Comparison of ENCODE assay signal across 13 cellular contexts in genomic region chr10:103125323-103126267, GRCh38.
A peak's percentile ranks its signal among the peaks of the same experiment; 100 is the strongest.
DNase-seq lines count a peak whose midpoint lies in the region; ATAC-seq and TF ChIP-seq lines count a peak whose summit lies in the region.
"Had no signal": no experiment of that assay in that cellular context is flagged by ENCODE, and none has a peak within 500 bp of the region (broad histone marks: within the 10 kb centered on the region; RNA-seq: fewer than 3 reads in every experiment).

No MANE protein-coding gene starts in this region.

- no peaks in the 10 kb centered on the region for H3K9me3 ChIP-seq in CD4-positive, alpha-beta T cell (ENCODE audit: control insufficient read depth, low read length)

- peaks cover 36% of the 10 kb centered on the region for H3K4me1 Mint-ChIP-seq in CD4-positive, alpha-beta T cell (ENCODE audit: low read depth)

- H3K27ac Mint-ChIP-seq in CD4-positive, alpha-beta T cell: no peak overlapping the region
- H3K27ac Mint-ChIP-seq: type B pancreatic cell had no signal

- CTCF ChIA-PET in CD4-positive, alpha-beta T cell (lab: Charles Lee): no interaction called here

- H3K27ac ChIP-seq in CD4-positive, alpha-beta T cell (ENCODE audit: low read depth, low read length): no peak overlapping the region
- H3K27ac ChIP-seq: BLaER1 treated with 17β-estradiol and CSF1 and Interleukin-3, amounts not matched to agents 10 nM and 100 nM had no signal

- TF ChIP-seq CTCF in choroid plexus epithelial cell (conservative IDR thresholded peaks at IDR 0.05; ENCODE audit: low read depth, low read length): no peak
- TF ChIP-seq CTCF in CD4-positive, alpha-beta T cell (IDR thresholded peaks at IDR 0.05): no peak

- no peaks in the 10 kb centered on the region for H3K27me3 Mint-ChIP-seq in CD4-positive, alpha-beta T cell
- H3K27me3 Mint-ChIP-seq: type B pancreatic cell had no signal

- H3K4me3 Mint-ChIP-seq in CD4-positive, alpha-beta T cell: no peak overlapping the region
- H3K4me3 Mint-ChIP-seq: type B pancreatic cell had no signal

- POLR2A ChIA-PET in CD4-positive, alpha-beta T cell (lab: Charles Lee): no interaction called here

- peak; percentile 96 for ATAC-seq in GM19463 (IDR thresholded peaks at IDR 0.05; ENCODE audit: unreplicated experiment)
- peak; percentile 73 for ATAC-seq in HG03342 (IDR thresholded peaks at IDR 0.05; ENCODE audit: unreplicated experiment)
- no peak for ATAC-seq in esophagus mucosa
- no peak for ATAC-seq in CD4-positive, alpha-beta T cell (ENCODE audit: poor library complexity)

- H3K4me3 ChIP-seq in choroid plexus epithelial cell (ENCODE audit: low read depth, low read length): no peak overlapping the region
- H3K4me3 ChIP-seq: BLaER1 treated with 17β-estradiol and CSF1 and Interleukin-3, amounts not matched to agents 10 nM and 100 nM had no signal

- DNase-seq in CMK (ENCODE audit: low read depth): peak; percentile 26
- DNase-seq in choroid plexus epithelial cell (ENCODE audit: low read depth): peak; percentile 65
- DNase-seq in cortex of kidney (lab: John Stamatoyannopoulos, UW): no peak
- DNase-seq in NCI-H146 treated with DMSO at 0.1 percent for 48 hours (lab: John Stamatoyannopoulos, UW; ENCODE audit: unreplicated experiment): no peak
- DNase-seq in CD4-positive, alpha-beta T cell: no peak
- DNase-seq: mammary epithelial cell, NCI-H1105 treated with DMSO at 0.1 percent for 48 hours had no signal

- no peaks in the 10 kb centered on the region for H3K27me3 ChIP-seq in CD4-positive, alpha-beta T cell (ENCODE audit: control insufficient read depth, insufficient read depth, low read length)
- H3K27me3 ChIP-seq: BLaER1 treated with 17β-estradiol and CSF1 and Interleukin-3, amounts not matched to agents 10 nM and 100 nM had no signal

- H3K36me3 Mint-ChIP-seq in CD4-positive, alpha-beta T cell (ENCODE audit: low read depth): peaks cover 19% of the 10 kb centered on the region

- intact Hi-C loops in CD4-positive, alpha-beta T cell (cut with DNase I, micrococcal nuclease): no loop called here

- no peaks in the 10 kb centered on the region for H3K9me3 Mint-ChIP-seq in CD4-positive, alpha-beta T cell
- H3K9me3 Mint-ChIP-seq: activated naive CD4-positive, alpha-beta T cell treated with anti-CD3 and anti-CD28 coated beads, Interleukin-2, amount 50 U/mL, for 72 hours; type B pancreatic cell had no signal

Comparison
In these comparisons a context has a peak if more than half of its experiments do, and no peak if none do; other contexts are left out.
1. DNase-seq: peak in CMK (single experiment) and choroid plexus epithelial cell (single experiment); none in cortex of kidney (single experiment), NCI-H146 treated with DMSO at 0.1 percent for 48 hours (single experiment) and CD4-positive, alpha-beta T cell (0 of 10).
2. ATAC-seq: peak in GM19463 (single experiment) and HG03342 (single experiment); none in esophagus mucosa (single experiment) and CD4-positive, alpha-beta T cell (single experiment).